In the genomic region with DNA sequence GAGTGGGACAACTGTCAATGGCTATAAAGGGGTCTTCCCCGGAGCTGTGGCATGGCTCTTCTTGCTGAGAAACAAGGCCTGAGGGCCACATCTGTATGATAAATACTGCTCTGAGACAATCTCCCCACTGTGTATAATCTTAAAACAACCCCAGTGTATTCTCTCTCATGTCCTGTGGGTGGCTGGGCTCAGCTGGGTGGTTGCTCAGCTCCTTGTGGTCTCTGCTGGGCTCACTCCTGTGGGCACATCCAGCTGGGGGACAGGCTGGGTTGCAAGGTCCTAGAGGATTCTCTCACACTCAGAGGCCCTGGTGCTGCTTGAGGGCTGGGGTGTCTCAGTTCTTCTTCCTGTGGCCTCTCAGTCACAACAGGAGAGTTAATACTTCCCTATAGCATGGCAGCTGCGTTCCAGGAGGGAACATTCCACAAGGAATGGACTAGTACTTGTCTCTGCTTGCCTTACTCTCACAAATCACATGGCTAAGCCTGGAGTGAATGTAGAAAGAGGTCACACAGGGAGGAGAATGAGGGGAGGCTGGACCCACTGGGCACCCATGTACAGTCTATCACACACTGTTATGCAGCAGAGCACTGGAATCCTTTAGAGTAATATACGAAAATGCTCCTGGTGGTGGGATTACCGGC, we compare ENCODE assay signal across 10 cellular contexts.
"Had no signal": no experiment of that assay in that cellular context is flagged by ENCODE, and none has a peak within 500 bp of the region (broad histone marks: within the 10 kb centered on the region; RNA-seq: fewer than 3 reads in every experiment).

No MANE protein-coding gene starts in this region.

- H3K36me3 Mint-ChIP-seq: naive thymus-derived CD8-positive, alpha-beta T cell had no signal

- ATAC-seq: heart left ventricle; mucosa of descending colon; naive thymus-derived CD8-positive, alpha-beta T cell had no signal

- DNase-seq: dermis blood vessel endothelial cell; heart left ventricle; hippocampal formation; mucosa of descending colon; naive thymus-derived CD8-positive, alpha-beta T cell; small intestine; stimulated activated CD4-positive, alpha-beta T cell treated with anti-CD3 and anti-CD28 coated beads, Interleukin-12 subunit alpha, Interleukin-12 subunit beta, amount 100 ng/mL, for 4 hours; stimulated activated CD4-positive, alpha-beta T cell treated with anti-CD3 and anti-CD28 coated beads, Interleukin-2, amount 100 ng/mL, for 48 hours; stimulated activated naive CD4-positive, alpha-beta T cell treated with Interleukin-2 at 50 U/mL for 16 hours; trophoblast cell had no signal

- H3K4me3 Mint-ChIP-seq: naive thymus-derived CD8-positive, alpha-beta T cell had no signal

- H3K27ac Mint-ChIP-seq: naive thymus-derived CD8-positive, alpha-beta T cell had no signal

- H3K27me3 Mint-ChIP-seq: naive thymus-derived CD8-positive, alpha-beta T cell had no signal

- H3K9me3 Mint-ChIP-seq: naive thymus-derived CD8-positive, alpha-beta T cell had no signal
